In the genomic region with DNA sequence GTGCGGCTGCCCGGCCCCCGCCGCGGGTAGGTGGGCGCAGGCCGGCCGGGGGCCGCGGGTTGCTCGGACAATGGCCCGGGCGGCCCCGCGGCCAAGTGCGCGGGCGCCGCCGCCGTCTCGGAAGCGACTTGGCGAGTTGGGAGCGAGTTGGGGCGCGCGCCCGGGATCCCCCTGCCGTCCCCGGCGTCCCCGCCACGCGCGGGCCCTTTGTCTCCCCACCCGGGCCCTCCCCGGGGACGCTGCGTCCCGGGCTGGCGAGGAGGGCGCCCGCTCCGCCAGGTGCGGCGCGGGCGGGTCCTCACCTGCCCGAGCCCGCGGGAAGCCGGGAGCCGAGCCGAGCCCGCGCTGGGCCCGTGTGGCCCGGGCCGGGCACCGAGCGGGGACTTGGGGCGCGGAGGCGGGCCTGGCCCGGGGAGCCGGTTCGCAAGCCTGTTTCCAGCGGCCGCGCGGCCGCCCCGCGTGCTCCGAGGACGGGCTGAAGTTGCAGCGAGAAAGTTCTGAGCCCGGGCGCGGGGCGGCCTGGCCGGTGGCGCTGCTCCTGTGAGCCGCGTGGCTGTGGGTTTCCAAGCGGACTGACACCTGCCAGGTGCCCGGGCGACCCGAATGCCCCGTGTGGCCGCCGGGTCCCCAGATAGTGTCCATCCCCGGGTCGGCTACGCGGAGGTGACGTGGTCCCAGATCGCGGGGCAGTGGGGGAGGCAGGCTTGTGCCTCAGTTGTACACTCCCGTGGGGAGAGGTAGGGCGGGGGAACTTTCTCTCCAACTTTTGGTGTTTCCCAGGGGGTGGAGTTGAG, we compare ENCODE assay signal across 1 cellular context.
TF ChIP-seq lines count a peak whose summit lies in the region.

No MANE protein-coding gene starts in this region.

TF ChIP-seq in K562, 482 proteins besides CTCF, POLR2A, EP300 and RAD21 (continued from another document and continues in another):
- TF ChIP-seq, protein P1, sequence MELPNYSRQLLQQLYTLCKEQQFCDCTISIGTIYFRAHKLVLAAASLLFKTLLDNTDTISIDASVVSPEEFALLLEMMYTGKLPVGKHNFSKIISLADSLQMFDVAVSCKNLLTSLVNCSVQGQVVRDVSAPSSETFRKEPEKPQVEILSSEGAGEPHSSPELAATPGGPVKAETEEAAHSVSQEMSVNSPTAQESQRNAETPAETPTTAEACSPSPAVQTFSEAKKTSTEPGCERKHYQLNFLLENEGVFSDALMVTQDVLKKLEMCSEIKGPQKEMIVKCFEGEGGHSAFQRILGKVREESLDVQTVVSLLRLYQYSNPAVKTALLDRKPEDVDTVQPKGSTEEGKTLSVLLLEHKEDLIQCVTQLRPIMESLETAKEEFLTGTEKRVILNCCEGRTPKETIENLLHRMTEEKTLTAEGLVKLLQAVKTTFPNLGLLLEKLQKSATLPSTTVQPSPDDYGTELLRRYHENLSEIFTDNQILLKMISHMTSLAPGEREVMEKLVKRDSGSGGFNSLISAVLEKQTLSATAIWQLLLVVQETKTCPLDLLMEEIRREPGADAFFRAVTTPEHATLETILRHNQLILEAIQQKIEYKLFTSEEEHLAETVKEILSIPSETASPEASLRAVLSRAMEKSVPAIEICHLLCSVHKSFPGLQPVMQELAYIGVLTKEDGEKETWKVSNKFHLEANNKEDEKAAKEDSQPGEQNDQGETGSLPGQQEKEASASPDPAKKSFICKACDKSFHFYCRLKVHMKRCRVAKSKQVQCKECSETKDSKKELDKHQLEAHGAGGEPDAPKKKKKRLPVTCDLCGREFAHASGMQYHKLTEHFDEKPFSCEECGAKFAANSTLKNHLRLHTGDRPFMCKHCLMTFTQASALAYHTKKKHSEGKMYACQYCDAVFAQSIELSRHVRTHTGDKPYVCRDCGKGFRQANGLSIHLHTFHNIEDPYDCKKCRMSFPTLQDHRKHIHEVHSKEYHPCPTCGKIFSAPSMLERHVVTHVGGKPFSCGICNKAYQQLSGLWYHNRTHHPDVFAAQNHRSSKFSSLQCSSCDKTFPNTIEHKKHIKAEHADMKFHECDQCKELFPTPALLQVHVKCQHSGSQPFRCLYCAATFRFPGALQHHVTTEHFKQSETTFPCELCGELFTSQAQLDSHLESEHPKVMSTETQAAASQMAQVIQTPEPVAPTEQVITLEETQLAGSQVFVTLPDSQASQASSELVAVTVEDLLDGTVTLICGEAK (IDR thresholded peaks at IDR 0.05), result 0 out of 2 replicates have a peak, but pooled peaks have one; percentile 11
- TF ChIP-seq, protein P1 (CRISPR knock-in tag; IDR thresholded peaks at IDR 0.05), result no peak
- no peak for TF ChIP-seq ZNF175 (CRISPR knock-in tag; IDR thresholded peaks at IDR 0.05; ENCODE audit: low read depth)
- TF ChIP-seq THRAP3 (IDR thresholded peaks at IDR 0.05; ENCODE audit: borderline replicate concordance), result no peak
- TF ChIP-seq, protein P2, sequence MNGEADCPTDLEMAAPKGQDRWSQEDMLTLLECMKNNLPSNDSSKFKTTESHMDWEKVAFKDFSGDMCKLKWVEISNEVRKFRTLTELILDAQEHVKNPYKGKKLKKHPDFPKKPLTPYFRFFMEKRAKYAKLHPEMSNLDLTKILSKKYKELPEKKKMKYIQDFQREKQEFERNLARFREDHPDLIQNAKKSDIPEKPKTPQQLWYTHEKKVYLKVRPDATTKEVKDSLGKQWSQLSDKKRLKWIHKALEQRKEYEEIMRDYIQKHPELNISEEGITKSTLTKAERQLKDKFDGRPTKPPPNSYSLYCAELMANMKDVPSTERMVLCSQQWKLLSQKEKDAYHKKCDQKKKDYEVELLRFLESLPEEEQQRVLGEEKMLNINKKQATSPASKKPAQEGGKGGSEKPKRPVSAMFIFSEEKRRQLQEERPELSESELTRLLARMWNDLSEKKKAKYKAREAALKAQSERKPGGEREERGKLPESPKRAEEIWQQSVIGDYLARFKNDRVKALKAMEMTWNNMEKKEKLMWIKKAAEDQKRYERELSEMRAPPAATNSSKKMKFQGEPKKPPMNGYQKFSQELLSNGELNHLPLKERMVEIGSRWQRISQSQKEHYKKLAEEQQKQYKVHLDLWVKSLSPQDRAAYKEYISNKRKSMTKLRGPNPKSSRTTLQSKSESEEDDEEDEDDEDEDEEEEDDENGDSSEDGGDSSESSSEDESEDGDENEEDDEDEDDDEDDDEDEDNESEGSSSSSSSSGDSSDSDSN (IDR thresholded peaks at IDR 0.05; ENCODE audit: borderline replicate concordance in 1 of 2, low read depth in 2 of 2, low read length in 2 of 2), result peak; percentile 65 to 74; a peak in 2 of 4 replicates
- TF ChIP-seq NFIX (CRISPR knock-in tag; IDR thresholded peaks at IDR 0.05; ENCODE audit: low read depth), result no peak
- no peak for TF ChIP-seq SNRNP70 (optimal IDR thresholded peaks at IDR 0.05; ENCODE audit: low read depth, low read length)
- no peak for TF ChIP-seq NCOA2 (IDR thresholded peaks at IDR 0.05; ENCODE audit: partially characterized antibody in 2 of 2)
- TF ChIP-seq, protein P3, sequence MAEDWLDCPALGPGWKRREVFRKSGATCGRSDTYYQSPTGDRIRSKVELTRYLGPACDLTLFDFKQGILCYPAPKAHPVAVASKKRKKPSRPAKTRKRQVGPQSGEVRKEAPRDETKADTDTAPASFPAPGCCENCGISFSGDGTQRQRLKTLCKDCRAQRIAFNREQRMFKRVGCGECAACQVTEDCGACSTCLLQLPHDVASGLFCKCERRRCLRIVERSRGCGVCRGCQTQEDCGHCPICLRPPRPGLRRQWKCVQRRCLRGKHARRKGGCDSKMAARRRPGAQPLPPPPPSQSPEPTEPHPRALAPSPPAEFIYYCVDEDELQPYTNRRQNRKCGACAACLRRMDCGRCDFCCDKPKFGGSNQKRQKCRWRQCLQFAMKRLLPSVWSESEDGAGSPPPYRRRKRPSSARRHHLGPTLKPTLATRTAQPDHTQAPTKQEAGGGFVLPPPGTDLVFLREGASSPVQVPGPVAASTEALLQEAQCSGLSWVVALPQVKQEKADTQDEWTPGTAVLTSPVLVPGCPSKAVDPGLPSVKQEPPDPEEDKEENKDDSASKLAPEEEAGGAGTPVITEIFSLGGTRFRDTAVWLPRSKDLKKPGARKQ (CRISPR knock-in tag; IDR thresholded peaks at IDR 0.05), result no peak
- 0 out of 2 replicates have a peak, but pooled peaks have one; percentile 29 for TF ChIP-seq CXXC5 (CRISPR knock-in tag; IDR thresholded peaks at IDR 0.05)
- TF ChIP-seq ZNF79 (CRISPR knock-in tag; IDR thresholded peaks at IDR 0.05; ENCODE audit: low read depth), result no peak
- TF ChIP-seq ZNF668 (CRISPR knock-in tag; IDR thresholded peaks at IDR 0.05), result no peak
- no peak for TF ChIP-seq XRCC4 (IDR thresholded peaks at IDR 0.05; ENCODE audit: extremely low read depth, insufficient read depth, insufficient read length)
- peak; percentile 46; the same call in 1 of the 2 replicates for TF ChIP-seq MYC (IDR thresholded peaks at IDR 0.05; ENCODE audit: low read depth, low read length)
- TF ChIP-seq MYC (CRISPR knock-in tag; IDR thresholded peaks at IDR 0.05; ENCODE audit: borderline replicate concordance, low read depth), result no peak
- TF ChIP-seq CHD1 (IDR thresholded peaks at IDR 0.05; ENCODE audit: low read length), result peak; percentile 54
- peak; percentile 19; the same call in 1 of the 2 replicates for TF ChIP-seq L3MBTL2 (IDR thresholded peaks at IDR 0.05)
- no peak for TF ChIP-seq SMC3 (conservative IDR thresholded peaks at IDR 0.05; ENCODE audit: insufficient read depth, low read depth, low read length)
- no peak for TF ChIP-seq TAF1 (IDR thresholded peaks at IDR 0.05; ENCODE audit: control insufficient read depth, extremely low read depth, insufficient read depth, low read length, severe bottlenecking)
- TF ChIP-seq ZNF23 (CRISPR knock-in tag; IDR thresholded peaks at IDR 0.05), result no peak
- TF ChIP-seq HOXB6 (CRISPR knock-in tag; IDR thresholded peaks at IDR 0.05; ENCODE audit: borderline replicate concordance), result no peak
- no peak for TF ChIP-seq ZNF431 (CRISPR knock-in tag; IDR thresholded peaks at IDR 0.05)
- no peak for TF ChIP-seq GTF2F1 (IDR thresholded peaks at IDR 0.05; ENCODE audit: low read depth, low read length)
- TF ChIP-seq, protein P4, sequence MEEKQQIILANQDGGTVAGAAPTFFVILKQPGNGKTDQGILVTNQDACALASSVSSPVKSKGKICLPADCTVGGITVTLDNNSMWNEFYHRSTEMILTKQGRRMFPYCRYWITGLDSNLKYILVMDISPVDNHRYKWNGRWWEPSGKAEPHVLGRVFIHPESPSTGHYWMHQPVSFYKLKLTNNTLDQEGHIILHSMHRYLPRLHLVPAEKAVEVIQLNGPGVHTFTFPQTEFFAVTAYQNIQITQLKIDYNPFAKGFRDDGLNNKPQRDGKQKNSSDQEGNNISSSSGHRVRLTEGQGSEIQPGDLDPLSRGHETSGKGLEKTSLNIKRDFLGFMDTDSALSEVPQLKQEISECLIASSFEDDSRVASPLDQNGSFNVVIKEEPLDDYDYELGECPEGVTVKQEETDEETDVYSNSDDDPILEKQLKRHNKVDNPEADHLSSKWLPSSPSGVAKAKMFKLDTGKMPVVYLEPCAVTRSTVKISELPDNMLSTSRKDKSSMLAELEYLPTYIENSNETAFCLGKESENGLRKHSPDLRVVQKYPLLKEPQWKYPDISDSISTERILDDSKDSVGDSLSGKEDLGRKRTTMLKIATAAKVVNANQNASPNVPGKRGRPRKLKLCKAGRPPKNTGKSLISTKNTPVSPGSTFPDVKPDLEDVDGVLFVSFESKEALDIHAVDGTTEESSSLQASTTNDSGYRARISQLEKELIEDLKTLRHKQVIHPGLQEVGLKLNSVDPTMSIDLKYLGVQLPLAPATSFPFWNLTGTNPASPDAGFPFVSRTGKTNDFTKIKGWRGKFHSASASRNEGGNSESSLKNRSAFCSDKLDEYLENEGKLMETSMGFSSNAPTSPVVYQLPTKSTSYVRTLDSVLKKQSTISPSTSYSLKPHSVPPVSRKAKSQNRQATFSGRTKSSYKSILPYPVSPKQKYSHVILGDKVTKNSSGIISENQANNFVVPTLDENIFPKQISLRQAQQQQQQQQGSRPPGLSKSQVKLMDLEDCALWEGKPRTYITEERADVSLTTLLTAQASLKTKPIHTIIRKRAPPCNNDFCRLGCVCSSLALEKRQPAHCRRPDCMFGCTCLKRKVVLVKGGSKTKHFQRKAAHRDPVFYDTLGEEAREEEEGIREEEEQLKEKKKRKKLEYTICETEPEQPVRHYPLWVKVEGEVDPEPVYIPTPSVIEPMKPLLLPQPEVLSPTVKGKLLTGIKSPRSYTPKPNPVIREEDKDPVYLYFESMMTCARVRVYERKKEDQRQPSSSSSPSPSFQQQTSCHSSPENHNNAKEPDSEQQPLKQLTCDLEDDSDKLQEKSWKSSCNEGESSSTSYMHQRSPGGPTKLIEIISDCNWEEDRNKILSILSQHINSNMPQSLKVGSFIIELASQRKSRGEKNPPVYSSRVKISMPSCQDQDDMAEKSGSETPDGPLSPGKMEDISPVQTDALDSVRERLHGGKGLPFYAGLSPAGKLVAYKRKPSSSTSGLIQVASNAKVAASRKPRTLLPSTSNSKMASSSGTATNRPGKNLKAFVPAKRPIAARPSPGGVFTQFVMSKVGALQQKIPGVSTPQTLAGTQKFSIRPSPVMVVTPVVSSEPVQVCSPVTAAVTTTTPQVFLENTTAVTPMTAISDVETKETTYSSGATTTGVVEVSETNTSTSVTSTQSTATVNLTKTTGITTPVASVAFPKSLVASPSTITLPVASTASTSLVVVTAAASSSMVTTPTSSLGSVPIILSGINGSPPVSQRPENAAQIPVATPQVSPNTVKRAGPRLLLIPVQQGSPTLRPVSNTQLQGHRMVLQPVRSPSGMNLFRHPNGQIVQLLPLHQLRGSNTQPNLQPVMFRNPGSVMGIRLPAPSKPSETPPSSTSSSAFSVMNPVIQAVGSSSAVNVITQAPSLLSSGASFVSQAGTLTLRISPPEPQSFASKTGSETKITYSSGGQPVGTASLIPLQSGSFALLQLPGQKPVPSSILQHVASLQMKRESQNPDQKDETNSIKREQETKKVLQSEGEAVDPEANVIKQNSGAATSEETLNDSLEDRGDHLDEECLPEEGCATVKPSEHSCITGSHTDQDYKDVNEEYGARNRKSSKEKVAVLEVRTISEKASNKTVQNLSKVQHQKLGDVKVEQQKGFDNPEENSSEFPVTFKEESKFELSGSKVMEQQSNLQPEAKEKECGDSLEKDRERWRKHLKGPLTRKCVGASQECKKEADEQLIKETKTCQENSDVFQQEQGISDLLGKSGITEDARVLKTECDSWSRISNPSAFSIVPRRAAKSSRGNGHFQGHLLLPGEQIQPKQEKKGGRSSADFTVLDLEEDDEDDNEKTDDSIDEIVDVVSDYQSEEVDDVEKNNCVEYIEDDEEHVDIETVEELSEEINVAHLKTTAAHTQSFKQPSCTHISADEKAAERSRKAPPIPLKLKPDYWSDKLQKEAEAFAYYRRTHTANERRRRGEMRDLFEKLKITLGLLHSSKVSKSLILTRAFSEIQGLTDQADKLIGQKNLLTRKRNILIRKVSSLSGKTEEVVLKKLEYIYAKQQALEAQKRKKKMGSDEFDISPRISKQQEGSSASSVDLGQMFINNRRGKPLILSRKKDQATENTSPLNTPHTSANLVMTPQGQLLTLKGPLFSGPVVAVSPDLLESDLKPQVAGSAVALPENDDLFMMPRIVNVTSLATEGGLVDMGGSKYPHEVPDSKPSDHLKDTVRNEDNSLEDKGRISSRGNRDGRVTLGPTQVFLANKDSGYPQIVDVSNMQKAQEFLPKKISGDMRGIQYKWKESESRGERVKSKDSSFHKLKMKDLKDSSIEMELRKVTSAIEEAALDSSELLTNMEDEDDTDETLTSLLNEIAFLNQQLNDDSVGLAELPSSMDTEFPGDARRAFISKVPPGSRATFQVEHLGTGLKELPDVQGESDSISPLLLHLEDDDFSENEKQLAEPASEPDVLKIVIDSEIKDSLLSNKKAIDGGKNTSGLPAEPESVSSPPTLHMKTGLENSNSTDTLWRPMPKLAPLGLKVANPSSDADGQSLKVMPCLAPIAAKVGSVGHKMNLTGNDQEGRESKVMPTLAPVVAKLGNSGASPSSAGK (IDR thresholded peaks at IDR 0.05), result peak; percentile 12; the same call in 1 of the 2 replicates
- TF ChIP-seq NONO (IDR thresholded peaks at IDR 0.05; ENCODE audit: low read depth in 2 of 2, low read length in 1 of 2), result 0 out of 4 replicates have a peak, but pooled peaks of 1 of the 2 experiments have one; percentile 34
- TF ChIP-seq GTF2E2 (tag; IDR thresholded peaks at IDR 0.05), result no peak
- TF ChIP-seq FIP1L1 (IDR thresholded peaks at IDR 0.05; ENCODE audit: low read depth, low read length, poor library complexity, severe bottlenecking), result no peak
